In genomic region chr17:66255112-66255511, GRCh38 we compare ENCODE assay signal across 8 cellular contexts. TPM values are rescaled to one million over a fixed set of nuclear protein-coding genes. Genes with fewer than 3 reads are reported as not detected.
A peak's percentile ranks its signal among the peaks of the same experiment; 100 is the strongest.
DNase-seq lines count a peak whose midpoint lies in the region; ATAC-seq, FAIRE-seq and TF ChIP-seq lines count a peak whose summit lies in the region.

No MANE protein-coding gene starts in this region.

- H3K27ac Mint-ChIP-seq in activated naive CD8-positive, alpha-beta T cell, result peak overlapping the region; percentile 90

- intact Hi-C loops in heart left ventricle (cut with DNase I), result loop anchor here (1.0 to 10.0 kb wide), 12 partner anchors 310 to 422 kb away; no protein-coding TSS in a partner anchor

- peak; percentile 28 for FAIRE-seq in HTR-8/SVneo (lab: Jason Lieb, UNC)

- H3K36me3 Mint-ChIP-seq in activated naive CD8-positive, alpha-beta T cell, result no peaks in the 10 kb centered on the region

- no peaks in the 10 kb centered on the region for H3K4me1 ChIP-seq in NT2/D1 (ENCODE audit: insufficient read depth, insufficient read length)
- H3K4me1 ChIP-seq in heart left ventricle, result no peaks in the 10 kb centered on the region

- ATAC-seq in heart left ventricle, result peak in 3 of 4 donors; percentile 79 to 85 (median 80)

- no peak for TF ChIP-seq POLR2A in heart left ventricle (IDR thresholded peaks at IDR 0.05)

- no peak overlapping the region for H3K9ac ChIP-seq in NT2/D1 (ENCODE audit: insufficient read length, low read depth)

- peak; percentile 39 to 83 (median 70) for TF ChIP-seq CTCF in heart left ventricle (IDR thresholded peaks at IDR 0.05)

- no peaks in the 10 kb centered on the region for H3K27me3 Mint-ChIP-seq in activated naive CD8-positive, alpha-beta T cell

- peaks cover 22% of the 10 kb centered on the region for H3K4me1 Mint-ChIP-seq in activated naive CD8-positive, alpha-beta T cell (ENCODE audit: low read depth)

- H3K36me3 ChIP-seq in NT2/D1 (ENCODE audit: insufficient read depth, insufficient read length, low read length) (no peaks in the 10 kb centered on the region), heart left ventricle (no peaks in the 10 kb centered on the region)

- WGBS in heart left ventricle, 4 donors, result 24 to 27% (median 25%) methylated on average over 4 of the region's 4 CpGs

- H3K9me3 Mint-ChIP-seq in activated naive CD8-positive, alpha-beta T cell (ENCODE audit: low read depth), result no peaks in the 10 kb centered on the region

- peak overlapping the region; percentile 40 for H3K4me3 Mint-ChIP-seq in activated naive CD8-positive, alpha-beta T cell

- peak; percentile 24 to 73 for DNase-seq in NOMO-1 (lab: John Stamatoyannopoulos, UW; ENCODE audit: unreplicated experiment in 2 of 2)
- DNase-seq in NOMO-1 treated with dmso at 0.1 percent for 144 hours (lab: John Stamatoyannopoulos, UW; ENCODE audit: unreplicated experiment), result no peak
- DNase-seq in HTR-8/SVneo (ENCODE audit: insufficient read length, low spot score), result peak; percentile 78
- DNase-seq in NT2/D1 (ENCODE audit: low read depth, low spot score), result peak; percentile 23
- DNase-seq in heart left ventricle, result peak in 1 of 5 donors; percentile 11
- DNase-seq in retina, result peak; percentile 51
- no peak for DNase-seq in occipital lobe (lab: John Stamatoyannopoulos, UW)

- H3K27me3 ChIP-seq in NT2/D1 (ENCODE audit: insufficient read depth, insufficient read length) (no peaks in the 10 kb centered on the region), heart left ventricle (no peaks in the 10 kb centered on the region)

- H3K4me3 ChIP-seq in NT2/D1 (ENCODE audit: insufficient read length, low read depth) (no peak overlapping the region), heart left ventricle (no peak overlapping the region)

- H3K27ac ChIP-seq in heart left ventricle, result no peak overlapping the region

- no peaks in the 10 kb centered on the region for H3K9me3 ChIP-seq in NT2/D1 (ENCODE audit: insufficient read depth, low read length)
- no peaks in the 10 kb centered on the region for H3K9me3 ChIP-seq in heart left ventricle

RNA-seq across cellular contexts. Expression of gene APOH, which starts 25.9 kb away (rescaled TPM):
- total RNA-seq in heart left ventricle, result under 1 TPM in 1 of 9 donors, not detected in 8; 0.30 TPM
- polyA plus RNA-seq in heart left ventricle, result under 1 TPM in 1 of 2 donors, not detected in 1; 0.15 TPM
- total RNA-seq in occipital lobe, result 0.47 TPM

RNA-seq across cellular contexts. Expression of gene PRKCA, which starts 47.3 kb away (rescaled TPM):
- total RNA-seq in heart left ventricle (10 to 100 TPM in 6 of 9 donors, 1 to 10 TPM in 3; 4.8 to 26.8 (median 16.9) TPM), occipital lobe (29.9 TPM)
- 1 to 10 TPM; 3.4 to 3.7 TPM for polyA plus RNA-seq in heart left ventricle

Comparison
In these comparisons a context has a peak if more than half of its experiments do, and no peak if none do; other contexts are left out.
1. DNase-seq: peak in NOMO-1 (2 of 2), HTR-8/SVneo (single experiment), NT2/D1 (single experiment) and retina (single experiment); none in NOMO-1 treated with dmso at 0.1 percent for 144 hours (single experiment) and occipital lobe (single experiment).